ENCODE assay signal across 8 cellular contexts in the genomic region with DNA sequence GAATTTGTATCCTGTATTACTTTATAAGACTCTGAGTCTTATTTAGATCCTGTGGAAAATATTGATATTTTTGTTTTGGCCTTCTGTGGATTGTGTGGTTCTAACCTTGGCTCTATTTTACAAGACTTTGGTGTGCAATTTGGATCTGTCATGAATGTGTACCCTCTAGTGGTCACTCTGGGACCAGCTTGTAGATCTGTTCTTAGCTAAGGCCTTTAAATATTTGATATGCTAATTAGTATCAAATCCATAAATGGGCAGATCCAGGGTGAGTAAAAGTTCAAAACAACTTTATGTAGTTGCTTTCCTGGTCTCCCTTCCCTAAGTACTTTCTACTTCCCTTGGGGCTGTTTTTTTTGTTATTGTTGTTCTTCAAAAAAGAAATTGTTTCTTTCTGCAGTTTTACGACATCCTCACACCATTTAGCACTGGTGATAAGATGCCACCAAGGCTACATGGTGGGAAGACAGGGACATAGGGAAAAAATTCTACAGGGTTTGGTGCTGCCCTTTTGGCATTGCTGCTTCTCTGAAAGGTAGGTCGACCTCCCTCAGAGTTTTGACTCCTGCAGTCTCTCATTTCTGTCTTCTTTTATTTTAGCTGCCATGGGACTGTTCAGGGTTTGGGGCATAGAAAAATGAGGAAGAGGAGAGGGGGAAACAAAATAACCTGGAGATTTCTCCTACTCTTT.
DNase-seq lines count a peak whose midpoint lies in the region; TF ChIP-seq lines count a peak whose summit lies in the region.

No MANE protein-coding gene starts in this region.

- H2AK5ac ChIP-seq in H9 (ENCODE audit: insufficient read length, low read length) = no peak overlapping the region

- H3K4me2 ChIP-seq in H9 (ENCODE audit: insufficient read depth, insufficient read length, low read length) = no peak overlapping the region

- H3K4me1 Mint-ChIP-seq in H9 (no peaks in the 10 kb centered on the region), glutamatergic neuron (ENCODE audit: low read depth, unreplicated experiment) (no peaks in the 10 kb centered on the region)

- no peak overlapping the region for H3K56ac ChIP-seq in H9 (ENCODE audit: insufficient read length, low read depth, low read length)

- H3K27ac Mint-ChIP-seq in H9 (no peak overlapping the region), glutamatergic neuron (ENCODE audit: unreplicated experiment) (no peak overlapping the region)

- H3K4ac ChIP-seq in H9 (ENCODE audit: low read depth, low read length) = no peak overlapping the region

- H3K27me3 ChIP-seq in BE2C (no peaks in the 10 kb centered on the region), H9 (ENCODE audit: insufficient read depth, low read length) (no peaks in the 10 kb centered on the region), stomach (no peaks in the 10 kb centered on the region)

- H3K79me2 ChIP-seq in H9 (ENCODE audit: insufficient read depth, low read length) = no peaks in the 10 kb centered on the region

- H3T11ph ChIP-seq in H9 (ENCODE audit: low read length) = no peak overlapping the region

- no peaks in the 10 kb centered on the region for H3K79me1 ChIP-seq in H9 (ENCODE audit: insufficient read depth, low read depth, low read length, poor library complexity, severe bottlenecking)

- no peak overlapping the region for H4K91ac ChIP-seq in H9 (ENCODE audit: insufficient read length, low read depth, low read length)

- H3K9ac ChIP-seq in H9 (ENCODE audit: extremely low read depth, insufficient read length, low read length) = no peak overlapping the region

- H2BK15ac ChIP-seq in H9 (ENCODE audit: low read depth, low read length) = no peak overlapping the region

- no CpG with 5 or more reads among the region's 2 CpGs for WGBS in H9 (ENCODE audit: extremely low coverage, insufficient read length, low lambda C conversion rate)
- WGBS in stomach, 5 donors = 66 to 88% (median 84%) methylated on average over 2 of the region's 2 CpGs

- H3K36me3 Mint-ChIP-seq in H9 (ENCODE audit: insufficient read depth in 1 of 3, low read depth in 3 of 3) (no peaks in the 10 kb centered on the region; a peak in 1 of 7 replicates), glutamatergic neuron (ENCODE audit: unreplicated experiment) (no peaks in the 10 kb centered on the region)

- H3K23ac ChIP-seq in H9 (ENCODE audit: insufficient read length, low read depth, low read length) = no peak overlapping the region

- H3K4me1 ChIP-seq in BE2C (no peaks in the 10 kb centered on the region), H9 (ENCODE audit: insufficient read depth, low read length) (no peaks in the 10 kb centered on the region), stomach (peaks cover 0 to 6% (median 0%) of the 10 kb centered on the region in 4 donors)

- H3K9me3 ChIP-seq in BE2C (no peaks in the 10 kb centered on the region), H9 (ENCODE audit: control insufficient read depth, low read depth, low read length) (no peaks in the 10 kb centered on the region), stomach (no peaks in the 10 kb centered on the region)

- H3K36me3 ChIP-seq in BE2C = no peaks in the 10 kb centered on the region
- H3K36me3 ChIP-seq in stomach = no peaks in the 10 kb centered on the region

- H2AFZ ChIP-seq in H9 (ENCODE audit: low read length) = no peak overlapping the region

- no peak overlapping the region for H2BK120ac ChIP-seq in H9 (ENCODE audit: low read depth, low read length, poor library complexity, severe bottlenecking)

- no peak overlapping the region for H2BK5ac ChIP-seq in H9 (ENCODE audit: insufficient read length, low read length)

- TF ChIP-seq EP300 in stomach (IDR thresholded peaks at IDR 0.05) = no peak

- intact Hi-C loops in stomach (cut with DNase I; ENCODE audit: low total_unique reads) = no loop called here

- no peak overlapping the region for H2BK12ac ChIP-seq in H9 (ENCODE audit: insufficient read length, low read depth, low read length)

- no peak overlapping the region for H4K5ac ChIP-seq in H9 (ENCODE audit: insufficient read length, low read depth, low read length)

- no peak overlapping the region for H3K4me3 ChIP-seq in BE2C (ENCODE audit: low read depth, low read length)
- H3K4me3 ChIP-seq in stomach = no peak overlapping the region

- DNase-seq in BE2C = peak; percentile 36
- no peak for DNase-seq in H9
- DNase-seq in SW480 (ENCODE audit: low spot score) = peak; percentile 39
- no peak for DNase-seq in glutamatergic neuron
- no peak for DNase-seq in stomach
- DNase-seq in NCI-H2107 treated with DMSO at 0.1 percent for 48 hours (lab: John Stamatoyannopoulos, UW; ENCODE audit: unreplicated experiment) = no peak
- DNase-seq in GM13976 (ENCODE audit: low spot score) = no peak
- DNase-seq in UCSD-AML1 (lab: John Stamatoyannopoulos, UW; ENCODE audit: unreplicated experiment) = no peak

- H3K18ac ChIP-seq in H9 (ENCODE audit: insufficient read length, low read depth, low read length) = no peak overlapping the region

- H3K27me3 Mint-ChIP-seq in H9 (ENCODE audit: low read depth) (no peaks in the 10 kb centered on the region), glutamatergic neuron (ENCODE audit: unreplicated experiment) (no peaks in the 10 kb centered on the region)

- TF ChIP-seq CTCF in BE2C (IDR thresholded peaks at IDR 0.05; ENCODE audit: low read depth, low read length) = peak; percentile 75
- peak; percentile 72 for TF ChIP-seq CTCF in H9 (conservative IDR thresholded peaks at IDR 0.05)
- TF ChIP-seq CTCF in glutamatergic neuron (IDR thresholded peaks at IDR 0.05; ENCODE audit: partially characterized antibody, unreplicated experiment) = peak; percentile 65
- peak in 4 of 7 experiments; percentile 28 to 49 (median 35) for TF ChIP-seq CTCF in stomach (IDR thresholded peaks at IDR 0.05)
- TF ChIP-seq CTCF in GM13976 (IDR thresholded peaks at IDR 0.05; ENCODE audit: borderline replicate concordance, control extremely low read depth, extremely low read depth, insufficient read depth, missing control alignments) = no peak

- H3K9me3 Mint-ChIP-seq in H9 (no peaks in the 10 kb centered on the region; a peak in 1 of 5 replicates), glutamatergic neuron (ENCODE audit: unreplicated experiment) (no peaks in the 10 kb centered on the region)

- no peak for TF ChIP-seq POLR2A in stomach (IDR thresholded peaks at IDR 0.05)

- H4K20me1 ChIP-seq in H9 (ENCODE audit: control insufficient read depth, insufficient read depth, insufficient read length) = no peaks in the 10 kb centered on the region

- no peak overlapping the region for H2BK20ac ChIP-seq in H9 (ENCODE audit: low read depth, low read length, poor library complexity, severe bottlenecking)

- in situ Hi-C loops in GM13976 (cut with MboI; ENCODE audit: low sequenced_read_pairs, unreplicated experiment) = no loop called here

- H3K23me2 ChIP-seq in H9 (ENCODE audit: insufficient read length, low read depth, low read length, poor library complexity, severe bottlenecking) = no peaks in the 10 kb centered on the region

- no peak overlapping the region for H3K4me3 Mint-ChIP-seq in H9
- no peak overlapping the region for H3K4me3 Mint-ChIP-seq in glutamatergic neuron (ENCODE audit: unreplicated experiment)

- H3K27ac ChIP-seq in H9 (ENCODE audit: insufficient read length, low read depth, low read length) = no peak overlapping the region
- H3K27ac ChIP-seq in stomach = no peak overlapping the region

- no peak overlapping the region for H3K14ac ChIP-seq in H9 (ENCODE audit: insufficient read depth, low read length)

- H4K8ac ChIP-seq in H9 (replicated peaks; ENCODE audit: insufficient read length, low read depth, low read length) = no peak overlapping the region

Comparison
In these comparisons a context has a peak if more than half of its experiments do, and no peak if none do; other contexts are left out.
1. DNase-seq: peak in BE2C (single experiment) and SW480 (single experiment); none in H9 (single experiment), glutamatergic neuron (single experiment), stomach (single experiment), NCI-H2107 treated with DMSO at 0.1 percent for 48 hours (single experiment), GM13976 (single experiment) and UCSD-AML1 (single experiment).